Comparison of ENCODE assay signal across 17 cellular contexts in genomic region chr6:4656106-4656505, GRCh38.
DNase-seq lines count a peak whose midpoint lies in the region; ATAC-seq and TF ChIP-seq lines count a peak whose summit lies in the region.
"Had no signal": no experiment of that assay in that cellular context is flagged by ENCODE, and none has a peak within 500 bp of the region (broad histone marks: within the 10 kb centered on the region; RNA-seq: fewer than 3 reads in every experiment).

No MANE protein-coding gene starts in this region.

- H3K27ac ChIP-seq in GM23338 (ENCODE audit: low read depth) (no peak overlapping the region), neural progenitor cell (no peak overlapping the region), vagina (no peak overlapping the region)
- H3K27ac ChIP-seq: BLaER1 treated with 17β-estradiol and CSF1 and Interleukin-3, amounts not matched to agents 10 nM and 100 nM had no signal

- ATAC-seq in GM23338, result peak; percentile 68
- ATAC-seq: CD8-positive, alpha-beta T cell; HCT116; HepG2 had no signal

- H3K36me3 Mint-ChIP-seq in GM23338 (ENCODE audit: low read depth) (peaks cover 7% of the 10 kb centered on the region), neural progenitor cell (no peaks in the 10 kb centered on the region)
- H3K36me3 Mint-ChIP-seq in activated naive CD4-positive, alpha-beta T cell treated with anti-CD3 and anti-CD28 coated beads for 36 hours (ENCODE audit: low read depth), result no peaks in the 10 kb centered on the region
- H3K36me3 Mint-ChIP-seq: CD8-positive, alpha-beta T cell; IgD-negative memory B cell had no signal

- H3K9me2 ChIP-seq in GM23338 (ENCODE audit: insufficient read depth), result no peaks in the 10 kb centered on the region

- H3K4me3 ChIP-seq in GM23338 (no peak overlapping the region), neural progenitor cell (no peak overlapping the region), vagina (no peak overlapping the region)
- H3K4me3 ChIP-seq: BLaER1 treated with 17β-estradiol and CSF1 and Interleukin-3, amounts not matched to agents 10 nM and 100 nM had no signal

- H3K9me3 ChIP-seq in neural progenitor cell (ENCODE audit: low read depth) (no peaks in the 10 kb centered on the region), vagina (no peaks in the 10 kb centered on the region)

- CTCF ChIA-PET in activated naive CD4-positive, alpha-beta T cell treated with anti-CD3 and anti-CD28 coated beads for 36 hours (lab: Charles Lee), result no interaction called here

- H3K4me1 Mint-ChIP-seq in GM23338, result peaks cover 33% of the 10 kb centered on the region
- peaks cover 8% of the 10 kb centered on the region for H3K4me1 Mint-ChIP-seq in neural progenitor cell
- no peaks in the 10 kb centered on the region for H3K4me1 Mint-ChIP-seq in activated naive CD4-positive, alpha-beta T cell treated with anti-CD3 and anti-CD28 coated beads for 36 hours (ENCODE audit: low read depth)
- H3K4me1 Mint-ChIP-seq: IgD-negative memory B cell had no signal

- TF ChIP-seq CTCF in GM23338 (conservative IDR thresholded peaks at IDR 0.05; ENCODE audit: low read depth in 2 of 2) (no peak), neural progenitor cell (IDR thresholded peaks at IDR 0.05) (no peak), vagina (IDR thresholded peaks at IDR 0.05) (no peak)

- intact Hi-C loops in vagina (cut with DNase I), result no loop called here
- intact Hi-C loops in activated naive CD4-positive, alpha-beta T cell treated with anti-CD3 and anti-CD28 coated beads for 36 hours (cut with micrococcal nuclease), result no loop called here

- no peaks in the 10 kb centered on the region for H4K20me1 ChIP-seq in GM23338 (replicated peaks; ENCODE audit: insufficient read depth)
- no peaks in the 10 kb centered on the region for H4K20me1 ChIP-seq in neural progenitor cell (ENCODE audit: low read depth)
- H4K20me1 ChIP-seq: BLaER1 treated with 17β-estradiol and CSF1 and Interleukin-3, amounts not matched to agents 10 nM and 100 nM had no signal

- H2AFZ ChIP-seq in GM23338 (peak overlapping the region; percentile 78), neural progenitor cell (replicated peaks) (peak overlapping the region; percentile 22)

- H3K4me3 Mint-ChIP-seq in GM23338, result no peak overlapping the region
- H3K4me3 Mint-ChIP-seq in neural progenitor cell, result no peak overlapping the region
- H3K4me3 Mint-ChIP-seq in activated naive CD4-positive, alpha-beta T cell treated with anti-CD3 and anti-CD28 coated beads for 36 hours, result no peak overlapping the region
- H3K4me3 Mint-ChIP-seq: CD8-positive, alpha-beta T cell; HFFc6; IgD-negative memory B cell had no signal

- H3F3A ChIP-seq in GM23338 (replicated peaks; ENCODE audit: low read depth), result no peaks in the 10 kb centered on the region
- peaks cover 22% of the 10 kb centered on the region for H3F3A ChIP-seq in neural progenitor cell (ENCODE audit: low read depth)

- H3K4me2 ChIP-seq in GM23338 (peak overlapping the region; percentile 2; the same call in 1 of the 2 replicates), neural progenitor cell (no peak overlapping the region)
- H3K4me2 ChIP-seq: BLaER1 treated with 17β-estradiol and CSF1 and Interleukin-3, amounts not matched to agents 10 nM and 100 nM had no signal

- H3K27me3 Mint-ChIP-seq in GM23338 (ENCODE audit: insufficient read depth, low read depth, poor library complexity) (peaks cover 2% of the 10 kb centered on the region), neural progenitor cell (ENCODE audit: insufficient read depth, low read depth) (peaks cover 4% of the 10 kb centered on the region)
- H3K27me3 Mint-ChIP-seq in activated naive CD4-positive, alpha-beta T cell treated with anti-CD3 and anti-CD28 coated beads for 36 hours (ENCODE audit: low read depth), result peaks cover 12% of the 10 kb centered on the region
- H3K27me3 Mint-ChIP-seq: IgD-negative memory B cell had no signal

- no peak overlapping the region for H3K9ac ChIP-seq in neural progenitor cell
- H3K9ac ChIP-seq: BLaER1 treated with 17β-estradiol and CSF1 and Interleukin-3, amounts not matched to agents 10 nM and 100 nM had no signal

- DNase-seq in GM23338 (ENCODE audit: low spot score) (peak; percentile 41), ecto neural progenitor cell (ENCODE audit: low spot score) (peak; percentile 1), neural progenitor cell (ENCODE audit: low spot score) (no peak), vagina (ENCODE audit: extremely low spot score in 2 of 2) (peak; percentile 16 to 27), NCI-H2227 treated with DMSO at 0.1 percent for 48 hours (lab: John Stamatoyannopoulos, UW) (no peak), putamen (ENCODE audit: low spot score) (no peak)
- DNase-seq in activated naive CD4-positive, alpha-beta T cell treated with anti-CD3 and anti-CD28 coated beads for 36 hours, result no peak
- DNase-seq: 8988T, Calu3, DMS79 treated with DMSO at 0.1 percent for 48 hours, GF-D8, HFFc6 had no signal

- H3K27me3 ChIP-seq in GM23338 (ENCODE audit: insufficient read depth) (no peaks in the 10 kb centered on the region), neural progenitor cell (no peaks in the 10 kb centered on the region), vagina (no peaks in the 10 kb centered on the region)
- H3K27me3 ChIP-seq: BLaER1 treated with 17β-estradiol and CSF1 and Interleukin-3, amounts not matched to agents 10 nM and 100 nM had no signal

- H3K36me3 ChIP-seq in GM23338 (ENCODE audit: insufficient read depth), result no peaks in the 10 kb centered on the region
- H3K36me3 ChIP-seq in neural progenitor cell, result no peaks in the 10 kb centered on the region
- H3K36me3 ChIP-seq in vagina, result no peaks in the 10 kb centered on the region
- H3K36me3 ChIP-seq: BLaER1 treated with 17β-estradiol and CSF1 and Interleukin-3, amounts not matched to agents 10 nM and 100 nM had no signal

- no peak for TF ChIP-seq POLR2A in vagina (IDR thresholded peaks at IDR 0.05)

- no peak overlapping the region for H3K27ac Mint-ChIP-seq in GM23338
- H3K27ac Mint-ChIP-seq in neural progenitor cell, result no peak overlapping the region
- no peak overlapping the region for H3K27ac Mint-ChIP-seq in activated naive CD4-positive, alpha-beta T cell treated with anti-CD3 and anti-CD28 coated beads for 36 hours
- H3K27ac Mint-ChIP-seq: CD8-positive, alpha-beta T cell; HFFc6; IgD-negative memory B cell had no signal

- peaks cover 5% of the 10 kb centered on the region; the same call in 1 of the 3 replicates for H3K9me3 Mint-ChIP-seq in GM23338
- H3K9me3 Mint-ChIP-seq in neural progenitor cell, result peaks cover 9% of the 10 kb centered on the region
- peaks cover 3% of the 10 kb centered on the region for H3K9me3 Mint-ChIP-seq in activated naive CD4-positive, alpha-beta T cell treated with anti-CD3 and anti-CD28 coated beads for 36 hours

- H3K4me1 ChIP-seq in GM23338 (ENCODE audit: insufficient read depth), result peaks cover 16% of the 10 kb centered on the region
- peaks cover 22% of the 10 kb centered on the region for H3K4me1 ChIP-seq in neural progenitor cell
- no peaks in the 10 kb centered on the region for H3K4me1 ChIP-seq in vagina
- H3K4me1 ChIP-seq: BLaER1 treated with 17β-estradiol and CSF1 and Interleukin-3, amounts not matched to agents 10 nM and 100 nM had no signal

- H3K79me2 ChIP-seq in GM23338 (replicated peaks; ENCODE audit: insufficient read depth) (no peaks in the 10 kb centered on the region), neural progenitor cell (ENCODE audit: low read depth) (no peaks in the 10 kb centered on the region)

TF ChIP-seq in GM23338, 12 proteins besides CTCF, POLR2A, EP300 and RAD21 (continues in another document):
- no peak for TF ChIP-seq REST (IDR thresholded peaks at IDR 0.05; ENCODE audit: unreplicated experiment)

Comparison
In these comparisons a context has a peak if more than half of its experiments do, and no peak if none do; other contexts are left out.
1. DNase-seq: peak in GM23338 (single experiment), ecto neural progenitor cell (single experiment) and vagina (2 of 2); none in neural progenitor cell (single experiment), activated naive CD4-positive, alpha-beta T cell treated with anti-CD3 and anti-CD28 coated beads for 36 hours (single experiment), NCI-H2227 treated with DMSO at 0.1 percent for 48 hours (single experiment) and putamen (single experiment).